Comparison of ENCODE assay signal across 1 cellular context in genomic region chr1:16073490-16074104, GRCh38.
TF ChIP-seq lines count a peak whose summit lies in the region.

FAM131C (minus strand) TSS chr1:16073651; CDS start chr1:16073442, 209 bp downstream.

TF ChIP-seq in K562, 482 proteins besides CTCF, POLR2A, EP300 and RAD21 (continued from another document and continues in another):
- TF ChIP-seq E2F4 (CRISPR knock-in tag; IDR thresholded peaks at IDR 0.05; ENCODE audit: low read depth) (no peak), SRSF7 (optimal IDR thresholded peaks at IDR 0.05; ENCODE audit: low read depth, low read length) (no peak), ZNF232 (CRISPR knock-in tag; IDR thresholded peaks at IDR 0.05) (no peak), SPI1 (IDR thresholded peaks at IDR 0.05; ENCODE audit: borderline replicate concordance, low read depth, low read length) (no peak), SIN3A (IDR thresholded peaks at IDR 0.05; ENCODE audit: borderline replicate concordance in 2 of 2, control insufficient read depth in 1 of 2, low read depth in 2 of 2, low read length in 2 of 2) (peak in 1 of 2 experiments; percentile 54; a peak in 1 of 4 replicates), ZNF253 (CRISPR knock-in tag; conservative IDR thresholded peaks at IDR 0.05) (no peak), CTBP1 (IDR thresholded peaks at IDR 0.05; ENCODE audit: borderline replicate concordance) (peak; percentile 37; the same call in 1 of the 2 replicates), L3MBTL2 (IDR thresholded peaks at IDR 0.05) (0 out of 2 replicates have a peak, but pooled peaks have one; percentile 13), IFI16 (CRISPR knock-in tag; IDR thresholded peaks at IDR 0.05) (no peak), NFXL1 (CRISPR knock-in tag; IDR thresholded peaks at IDR 0.05) (no peak), GATAD2B (IDR thresholded peaks at IDR 0.05; ENCODE audit: borderline replicate concordance) (no peak; the same call in 1 of the 2 replicates), HMG20B (CRISPR knock-in tag; IDR thresholded peaks at IDR 0.05) (no peak), HES1 (IDR thresholded peaks at IDR 0.05; ENCODE audit: low read depth) (no peak), FOXM1 (IDR thresholded peaks at IDR 0.05; ENCODE audit: low read depth) (no peak), FOXM1 (CRISPR knock-in tag; IDR thresholded peaks at IDR 0.05; ENCODE audit: low read depth) (peak; percentile 49; the same call in 1 of the 2 replicates), FIP1L1 (IDR thresholded peaks at IDR 0.05; ENCODE audit: low read depth, low read length, poor library complexity, severe bottlenecking) (peak; percentile 82), TAF7 (tag; IDR thresholded peaks at IDR 0.05) (no peak), ID3 (CRISPR knock-in tag; IDR thresholded peaks at IDR 0.05) (no peak), ID3 (tag; IDR thresholded peaks at IDR 0.05) (no peak), TGIF2 (CRISPR knock-in tag; IDR thresholded peaks at IDR 0.05) (no peak), CTCFL (IDR thresholded peaks at IDR 0.05; ENCODE audit: borderline replicate concordance, insufficient read depth, low read depth, low read length, poor library complexity, severe bottlenecking) (peak; percentile 83), CREB3L1 (IDR thresholded peaks at IDR 0.05; ENCODE audit: borderline replicate concordance, low read depth) (no peak), TSHZ1 (CRISPR knock-in tag; IDR thresholded peaks at IDR 0.05) (no peak), ZNF197 (CRISPR knock-in tag; IDR thresholded peaks at IDR 0.05; ENCODE audit: low read depth) (no peak), ZC3H11A (IDR thresholded peaks at IDR 0.05; ENCODE audit: low read depth, low read length) (no peak), ZNF655 (CRISPR knock-in tag; IDR thresholded peaks at IDR 0.05) (no peak), HDAC3 (IDR thresholded peaks at IDR 0.05; ENCODE audit: borderline replicate concordance, partially characterized antibody) (no peak), HDAC2 (IDR thresholded peaks at IDR 0.05) (no peak), SNIP1 (IDR thresholded peaks at IDR 0.05; ENCODE audit: low read depth) (no peak), CHD4 (IDR thresholded peaks at IDR 0.05; ENCODE audit: insufficient read depth, insufficient replicate concordance, low read depth, low read length, poor library complexity, severe bottlenecking) (no peak), ZBTB11 (CRISPR knock-in tag; IDR thresholded peaks at IDR 0.05) (peak in 1 of 3 experiments; percentile 32; a peak in 1 of 6 replicates), ZNF384 (IDR thresholded peaks at IDR 0.05; ENCODE audit: low read depth, low read length) (no peak), HDAC6 (IDR thresholded peaks at IDR 0.05; ENCODE audit: low read depth, low read length) (no peak), ZNF133 (CRISPR knock-in tag; IDR thresholded peaks at IDR 0.05) (no peak), ELF4 (CRISPR knock-in tag; IDR thresholded peaks at IDR 0.05) (no peak), TFAP4 (CRISPR knock-in tag; IDR thresholded peaks at IDR 0.05; ENCODE audit: borderline replicate concordance) (no peak), YY1 (IDR thresholded peaks at IDR 0.05; ENCODE audit: borderline replicate concordance in 1 of 3, control insufficient read depth in 1 of 3, extremely low read depth in 1 of 3, insufficient read depth in 3 of 3, insufficient read length in 1 of 3, insufficient replicate concordance in 2 of 3, low read depth in 1 of 3, low read length in 2 of 3) (peak in 1 of 3 experiments; percentile 41), POLR2AphosphoS5 (IDR thresholded peaks at IDR 0.05; ENCODE audit: control insufficient read depth, insufficient read depth, low read depth, low read length) (peak; percentile 66), POLR2G (IDR thresholded peaks at IDR 0.05; ENCODE audit: low read depth, low read length) (peak; percentile 66), NCOR1 (IDR thresholded peaks at IDR 0.05) (no peak), PYGO2 (tag; IDR thresholded peaks at IDR 0.05) (no peak), VEZF1 (CRISPR knock-in tag; IDR thresholded peaks at IDR 0.05) (peak; percentile 95), IRF1 (CRISPR knock-in tag; IDR thresholded peaks at IDR 0.05; ENCODE audit: borderline replicate concordance) (no peak), XRCC5 (IDR thresholded peaks at IDR 0.05; ENCODE audit: low read depth, low read length) (peak; percentile 38; the same call in 1 of the 2 replicates)
